ENCODE assay signal across 1 cellular context in genomic region chr19:36449059-36449670, GRCh38.
TF ChIP-seq lines count a peak whose summit lies in the region.

No MANE protein-coding gene starts in this region.

TF ChIP-seq in HEK293, 187 proteins besides CTCF, POLR2A, EP300 and RAD21 (continued from another document):
- TF ChIP-seq, protein P1, sequence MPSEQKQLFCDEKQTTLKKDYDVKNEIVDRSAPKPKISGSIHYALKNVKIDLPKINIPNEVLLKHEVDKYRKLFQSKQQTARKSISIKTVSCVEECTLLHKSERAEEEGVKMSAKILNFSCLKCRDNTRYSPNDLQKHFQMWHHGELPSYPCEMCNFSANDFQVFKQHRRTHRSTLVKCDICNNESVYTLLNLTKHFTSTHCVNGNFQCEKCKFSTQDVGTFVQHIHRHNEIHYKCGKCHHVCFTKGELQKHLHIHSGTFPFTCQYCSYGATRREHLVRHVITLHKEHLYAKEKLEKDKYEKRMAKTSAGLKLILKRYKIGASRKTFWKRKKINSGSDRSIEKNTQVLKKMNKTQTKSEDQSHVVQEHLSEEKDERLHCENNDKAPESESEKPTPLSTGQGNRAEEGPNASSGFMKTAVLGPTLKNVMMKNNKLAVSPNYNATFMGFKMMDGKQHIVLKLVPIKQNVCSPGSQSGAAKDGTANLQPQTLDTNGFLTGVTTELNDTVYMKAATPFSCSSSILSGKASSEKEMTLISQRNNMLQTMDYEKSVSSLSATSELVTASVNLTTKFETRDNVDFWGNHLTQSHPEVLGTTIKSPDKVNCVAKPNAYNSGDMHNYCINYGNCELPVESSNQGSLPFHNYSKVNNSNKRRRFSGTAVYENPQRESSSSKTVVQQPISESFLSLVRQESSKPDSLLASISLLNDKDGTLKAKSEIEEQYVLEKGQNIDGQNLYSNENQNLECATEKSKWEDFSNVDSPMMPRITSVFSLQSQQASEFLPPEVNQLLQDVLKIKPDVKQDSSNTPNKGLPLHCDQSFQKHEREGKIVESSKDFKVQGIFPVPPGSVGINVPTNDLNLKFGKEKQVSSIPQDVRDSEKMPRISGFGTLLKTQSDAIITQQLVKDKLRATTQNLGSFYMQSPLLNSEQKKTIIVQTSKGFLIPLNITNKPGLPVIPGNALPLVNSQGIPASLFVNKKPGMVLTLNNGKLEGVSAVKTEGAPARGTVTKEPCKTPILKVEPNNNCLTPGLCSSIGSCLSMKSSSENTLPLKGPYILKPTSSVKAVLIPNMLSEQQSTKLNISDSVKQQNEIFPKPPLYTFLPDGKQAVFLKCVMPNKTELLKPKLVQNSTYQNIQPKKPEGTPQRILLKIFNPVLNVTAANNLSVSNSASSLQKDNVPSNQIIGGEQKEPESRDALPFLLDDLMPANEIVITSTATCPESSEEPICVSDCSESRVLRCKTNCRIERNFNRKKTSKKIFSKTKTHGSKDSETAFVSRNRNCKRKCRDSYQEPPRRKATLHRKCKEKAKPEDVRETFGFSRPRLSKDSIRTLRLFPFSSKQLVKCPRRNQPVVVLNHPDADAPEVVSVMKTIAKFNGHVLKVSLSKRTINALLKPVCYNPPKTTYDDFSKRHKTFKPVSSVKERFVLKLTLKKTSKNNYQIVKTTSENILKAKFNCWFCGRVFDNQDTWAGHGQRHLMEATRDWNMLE (tag by site-specific recombination; conservative IDR thresholded peaks at IDR 0.05; ENCODE audit: low read depth): peak; percentile 33; the same call in 1 of the 2 replicates
- TF ChIP-seq KLF16 (tag by site-specific recombination; IDR thresholded peaks at IDR 0.05) (no peak), TRIM28 (IDR thresholded peaks at IDR 0.05; ENCODE audit: borderline replicate concordance, low read length) (peak; percentile 88; the same call in 1 of the 2 replicates), ZNF423 (tag by site-specific recombination; IDR thresholded peaks at IDR 0.05) (no peak), ZNF785 (tag by site-specific recombination; IDR thresholded peaks at IDR 0.05) (no peak), ZNF157 (tag by site-specific recombination; IDR thresholded peaks at IDR 0.05) (no peak), ZNF530 (tag by site-specific recombination; IDR thresholded peaks at IDR 0.05; ENCODE audit: low read depth) (no peak), ZNF274 (IDR thresholded peaks at IDR 0.05; ENCODE audit: low read length) (peak; percentile 96), ZNF274 (tag by site-specific recombination; IDR thresholded peaks at IDR 0.05; ENCODE audit: borderline replicate concordance) (peak; percentile 99), ZNF624 (tag by site-specific recombination; IDR thresholded peaks at IDR 0.05) (no peak), ZNF26 (tag by site-specific recombination; IDR thresholded peaks at IDR 0.05) (no peak), ZNF580 (tag by site-specific recombination; IDR thresholded peaks at IDR 0.05) (no peak), ZNF433 (tag by site-specific recombination; IDR thresholded peaks at IDR 0.05; ENCODE audit: low read depth) (no peak), BCL11A (tag by site-specific recombination; IDR thresholded peaks at IDR 0.05; ENCODE audit: low read depth) (no peak), ZNF555 (tag by site-specific recombination; conservative IDR thresholded peaks at IDR 0.05) (no peak), ZNF664 (tag by site-specific recombination; IDR thresholded peaks at IDR 0.05) (no peak), ZBTB17 (tag by site-specific recombination; IDR thresholded peaks at IDR 0.05) (no peak), ZNF701 (tag by site-specific recombination; IDR thresholded peaks at IDR 0.05) (no peak)
- TF ChIP-seq, protein P2, sequence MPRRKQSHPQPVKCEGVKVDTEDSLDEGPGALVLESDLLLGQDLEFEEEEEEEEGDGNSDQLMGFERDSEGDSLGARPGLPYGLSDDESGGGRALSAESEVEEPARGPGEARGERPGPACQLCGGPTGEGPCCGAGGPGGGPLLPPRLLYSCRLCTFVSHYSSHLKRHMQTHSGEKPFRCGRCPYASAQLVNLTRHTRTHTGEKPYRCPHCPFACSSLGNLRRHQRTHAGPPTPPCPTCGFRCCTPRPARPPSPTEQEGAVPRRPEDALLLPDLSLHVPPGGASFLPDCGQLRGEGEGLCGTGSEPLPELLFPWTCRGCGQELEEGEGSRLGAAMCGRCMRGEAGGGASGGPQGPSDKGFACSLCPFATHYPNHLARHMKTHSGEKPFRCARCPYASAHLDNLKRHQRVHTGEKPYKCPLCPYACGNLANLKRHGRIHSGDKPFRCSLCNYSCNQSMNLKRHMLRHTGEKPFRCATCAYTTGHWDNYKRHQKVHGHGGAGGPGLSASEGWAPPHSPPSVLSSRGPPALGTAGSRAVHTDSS (tag by site-specific recombination; IDR thresholded peaks at IDR 0.05): no peak
TF ChIP-seq in HEK293: peak in this region for 5.
